Comparison of ENCODE assay signal across 8 cellular contexts in the genomic region with DNA sequence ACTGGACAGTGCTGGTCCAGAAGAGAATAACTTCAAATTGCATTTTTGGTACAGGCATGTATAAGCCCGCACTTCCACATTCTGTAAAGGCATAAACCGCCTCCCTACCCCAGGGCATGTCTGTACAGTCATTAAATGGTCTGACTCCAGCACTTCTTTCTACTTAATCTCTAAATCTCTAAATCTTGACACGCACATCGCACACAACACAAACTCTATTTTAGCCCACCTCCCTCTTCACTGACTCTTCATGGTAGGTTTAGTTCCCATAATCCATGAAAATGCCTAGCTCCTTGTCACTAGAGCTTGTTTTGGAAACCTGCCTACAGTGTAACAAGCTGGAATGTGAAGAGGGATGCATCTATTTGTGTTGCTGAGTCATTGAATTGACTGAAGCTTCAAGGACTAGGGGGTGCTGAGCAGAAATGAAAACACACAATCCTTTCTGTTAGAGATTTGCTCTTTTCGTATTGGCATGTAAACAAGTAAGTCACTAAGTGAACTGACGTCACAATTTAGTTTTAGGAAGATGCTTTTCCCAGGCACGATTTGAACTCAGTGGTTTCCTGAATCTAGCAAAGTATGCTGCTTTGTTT. TPM values are rescaled to one million over a fixed set of nuclear protein-coding genes. Genes with fewer than 3 reads are reported as not detected.
DNase-seq lines count a peak whose midpoint lies in the region; ATAC-seq and TF ChIP-seq lines count a peak whose summit lies in the region.

No MANE protein-coding gene starts in this region.

- peak overlapping the region; percentile 96 for H3K4me2 ChIP-seq in parathyroid adenoma (ENCODE audit: low read length)

- no peak overlapping the region for H3K9ac ChIP-seq in parathyroid adenoma

- no peaks in the 10 kb centered on the region for H3K36me3 Mint-ChIP-seq in stimulated activated naive CD8-positive, alpha-beta T cell treated with anti-CD3 and anti-CD28 coated beads, Interleukin-15, Interleukin-2, amounts not matched to agents 100 ng/mL and 50 ng/mL, for 24 hours (ENCODE audit: low read depth)
- H3K36me3 Mint-ChIP-seq in activated naive CD4-positive, alpha-beta T cell treated with anti-CD3 and anti-CD28 coated beads, Interleukin-2, amount 50 U/mL, for 72 hours, result peaks cover 0 to 6% of the 10 kb centered on the region in 2 donors

- peak overlapping the region; percentile 75 for H3K4me3 ChIP-seq in parathyroid adenoma (ENCODE audit: low read depth, low read length)

- no peaks in the 10 kb centered on the region for H3K27me3 ChIP-seq in parathyroid adenoma (ENCODE audit: control insufficient read depth, insufficient read depth, low read length)

- H2AFZ ChIP-seq in parathyroid adenoma, result peak overlapping the region; percentile 98

- ATAC-seq in stimulated activated naive CD8-positive, alpha-beta T cell treated with anti-CD3 and anti-CD28 coated beads, Interleukin-15, Interleukin-2, amounts not matched to agents 100 U/mL and 50 U/mL, for 24 hours, result no peak
- no peak for ATAC-seq in activated naive CD4-positive, alpha-beta T cell treated with anti-CD3 and anti-CD28 coated beads, Interleukin-2, amount 50 U/mL, for 72 hours
- no peak for ATAC-seq in HG03439 (IDR thresholded peaks at IDR 0.05; ENCODE audit: unreplicated experiment)

- no peak for DNase-seq in stimulated activated naive CD8-positive, alpha-beta T cell treated with anti-CD3 and anti-CD28 coated beads, Interleukin-15, Interleukin-2, amounts not matched to agents 100 U/mL and 50 U/mL, for 24 hours
- DNase-seq in NCI-H446 treated with DMSO at 0.1 percent for 48 hours (lab: John Stamatoyannopoulos, UW) (peak; percentile 68), glomerular visceral epithelial cell (ENCODE audit: extremely low spot score) (peak; percentile 78)
- DNase-seq in activated naive CD4-positive, alpha-beta T cell treated with anti-CD3 and anti-CD28 coated beads, Interleukin-2, amount 50 U/mL, for 72 hours (ENCODE audit: low spot score in 2 of 2), result no peak
- no peak for DNase-seq in stimulated activated CD4-positive, alpha-beta T cell treated with anti-CD3 and anti-CD28 coated beads, Interleukin-12 subunit alpha, Interleukin-12 subunit beta, amount 100 ng/mL, for 4 hours

- peaks cover 50% of the 10 kb centered on the region for H3K4me1 Mint-ChIP-seq in stimulated activated naive CD8-positive, alpha-beta T cell treated with anti-CD3 and anti-CD28 coated beads, Interleukin-15, Interleukin-2, amounts not matched to agents 100 ng/mL and 50 ng/mL, for 24 hours (ENCODE audit: low read depth)

- peak overlapping the region; percentile 61 for H3K27ac Mint-ChIP-seq in stimulated activated naive CD8-positive, alpha-beta T cell treated with anti-CD3 and anti-CD28 coated beads, Interleukin-15, Interleukin-2, amounts not matched to agents 100 ng/mL and 50 ng/mL, for 24 hours
- peak overlapping the region; percentile 60 to 87 for H3K27ac Mint-ChIP-seq in activated naive CD4-positive, alpha-beta T cell treated with anti-CD3 and anti-CD28 coated beads, Interleukin-2, amount 50 U/mL, for 72 hours

- TF ChIP-seq CTCF in parathyroid adenoma (IDR thresholded peaks at IDR 0.05), result no peak

- peak overlapping the region; percentile 91 for H3K27ac ChIP-seq in parathyroid adenoma

- H3K9me3 ChIP-seq in parathyroid adenoma (ENCODE audit: control insufficient read depth, low read length), result no peaks in the 10 kb centered on the region

- peaks cover 8% of the 10 kb centered on the region for H3K4me1 ChIP-seq in parathyroid adenoma

- no peaks in the 10 kb centered on the region for H3K9me3 Mint-ChIP-seq in stimulated activated naive CD8-positive, alpha-beta T cell treated with anti-CD3 and anti-CD28 coated beads, Interleukin-15, Interleukin-2, amounts not matched to agents 100 ng/mL and 50 ng/mL, for 24 hours
- H3K9me3 Mint-ChIP-seq in activated naive CD4-positive, alpha-beta T cell treated with anti-CD3 and anti-CD28 coated beads, Interleukin-2, amount 50 U/mL, for 72 hours, result no peaks in the 10 kb centered on the region

- no peaks in the 10 kb centered on the region for H3K36me3 ChIP-seq in parathyroid adenoma (ENCODE audit: control insufficient read depth, insufficient read depth, low read length)

- H3K27me3 Mint-ChIP-seq in stimulated activated naive CD8-positive, alpha-beta T cell treated with anti-CD3 and anti-CD28 coated beads, Interleukin-15, Interleukin-2, amounts not matched to agents 100 ng/mL and 50 ng/mL, for 24 hours, result no peaks in the 10 kb centered on the region

- H3K4me3 Mint-ChIP-seq in stimulated activated naive CD8-positive, alpha-beta T cell treated with anti-CD3 and anti-CD28 coated beads, Interleukin-15, Interleukin-2, amounts not matched to agents 100 ng/mL and 50 ng/mL, for 24 hours, result peak overlapping the region; percentile 88

- no peaks in the 10 kb centered on the region for H3K79me2 ChIP-seq in parathyroid adenoma

RNA-seq across cellular contexts. Expression of a gene that starts 1.6 kb away (rescaled TPM):
- total RNA-seq in activated naive CD4-positive, alpha-beta T cell treated with anti-CD3 and anti-CD28 coated beads, Interleukin-2, amount 50 U/mL, for 72 hours, result 10 to 100 TPM in 1 of 2 donors, 1 to 10 TPM in 1; 7.6 to 13.1 TPM

Comparison
In these comparisons a context has a peak if more than half of its experiments do, and no peak if none do; other contexts are left out.
1. DNase-seq: peak in NCI-H446 treated with DMSO at 0.1 percent for 48 hours (single experiment) and glomerular visceral epithelial cell (single experiment); none in stimulated activated naive CD8-positive, alpha-beta T cell treated with anti-CD3 and anti-CD28 coated beads, Interleukin-15, Interleukin-2, amounts not matched to agents 100 U/mL and 50 U/mL, for 24 hours (single experiment), activated naive CD4-positive, alpha-beta T cell treated with anti-CD3 and anti-CD28 coated beads, Interleukin-2, amount 50 U/mL, for 72 hours (0 of 2) and stimulated activated CD4-positive, alpha-beta T cell treated with anti-CD3 and anti-CD28 coated beads, Interleukin-12 subunit alpha, Interleukin-12 subunit beta, amount 100 ng/mL, for 4 hours (single experiment).